In the genomic region with DNA sequence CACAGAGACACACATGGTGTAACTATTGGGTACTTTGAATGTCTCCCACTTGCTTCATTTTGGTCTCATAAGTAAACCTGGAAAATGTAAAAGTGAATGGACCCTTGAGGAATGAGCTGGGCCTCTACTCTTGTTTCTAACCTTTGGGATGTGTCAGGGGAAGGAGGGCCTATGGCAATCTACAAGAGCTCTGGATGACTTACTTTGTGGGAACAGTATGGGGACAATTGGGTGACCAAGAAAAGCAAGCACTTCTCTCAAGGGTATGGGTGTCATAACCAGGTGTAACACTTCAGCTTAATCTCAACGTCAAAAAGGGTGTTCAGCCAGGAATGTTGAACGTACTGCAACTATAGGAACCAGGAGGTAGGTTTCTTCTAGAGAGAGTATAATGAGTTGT, we compare ENCODE assay signal across 7 cellular contexts.
"Had no signal": no experiment of that assay in that cellular context is flagged by ENCODE, and none has a peak within 500 bp of the region (broad histone marks: within the 10 kb centered on the region; RNA-seq: fewer than 3 reads in every experiment).

No MANE protein-coding gene starts in this region.

- FAIRE-seq: G401.6, GM12878, GM12891, GM18507, GM19239 had no signal

- H3K4me3 ChIP-seq: GM12878 had no signal

- DNase-seq: GDM1, GF-D8 had no signal
